In genomic region chrX:11401966-11402365, GRCh38 we compare ENCODE assay signal across 23 cellular contexts.
"Had no signal": no experiment of that assay in that cellular context is flagged by ENCODE, and none has a peak within 500 bp of the region (broad histone marks: within the 10 kb centered on the region; RNA-seq: fewer than 3 reads in every experiment).

No MANE protein-coding gene starts in this region.

- H3K36me3 ChIP-seq: esophagus squamous epithelium, heart left ventricle, right lobe of liver, spleen, tibial nerve, upper lobe of right lung, vagina had no signal

- H3K27me3 ChIP-seq: esophagus squamous epithelium, heart left ventricle, right lobe of liver, spleen, testis, tibial nerve, upper lobe of right lung, vagina had no signal

- DNase-seq: effector memory CD8-positive, alpha-beta T cell; esophagus squamous epithelium; heart left ventricle; islet precursor cell; mammary epithelial cell; naive thymus-derived CD4-positive, alpha-beta T cell; nephron progenitor cell; psoas muscle; retina; right lobe of liver; spleen; stimulated activated CD4-positive, alpha-beta T cell treated with anti-CD3 and anti-CD28 coated beads, Interleukin-15, amount 100 ng/mL, for 24 hours; stimulated activated CD4-positive, alpha-beta T cell treated with anti-CD3 and anti-CD28 coated beads, Interleukin-1b, Interleukin-23, amount 100 ng/mL, for 48 hours; stimulated activated CD4-positive, alpha-beta T cell treated with anti-CD3 and anti-CD28 coated beads, Interleukin-4, amount 100 ng/mL, for 4 hours; stimulated activated naive B cell treated with anti-CD40 and anti-IgM and Interleukin-4, amounts not matched to agents 10 μg/mL and 1 μg/mL and 100 μg/mL, for 72 hours; stimulated activated naive CD8-positive, alpha-beta T cell treated with anti-CD3 and anti-CD28 coated beads, Interleukin-15, amount 100 ng/mL, for 72 hours; testis; upper lobe of right lung had no signal

- H3K4me1 ChIP-seq: heart left ventricle, psoas muscle, right lobe of liver, spleen, testis, tibial nerve, upper lobe of right lung, vagina had no signal

- ATAC-seq: effector memory CD8-positive, alpha-beta T cell; heart left ventricle; left lobe of liver; naive thymus-derived CD4-positive, alpha-beta T cell; psoas muscle; right lobe of liver; stimulated activated naive B cell treated with anti-CD40 and anti-IgM and Interleukin-4, amounts not matched to agents 10 μg/mL and 1 μg/mL and 100 μg/mL, for 72 hours; stimulated activated naive CD8-positive, alpha-beta T cell treated with anti-CD3 and anti-CD28 coated beads, Interleukin-15, amount 100 ng/mL, for 72 hours; upper lobe of right lung had no signal

- H3K4me3 ChIP-seq: esophagus squamous epithelium, heart left ventricle, psoas muscle, right lobe of liver, spleen, testis, tibial nerve, upper lobe of right lung, vagina had no signal

- H3K9me3 ChIP-seq: esophagus squamous epithelium, heart left ventricle, psoas muscle, right lobe of liver, spleen, testis, tibial nerve, upper lobe of right lung, vagina had no signal

- FAIRE-seq: frontal cortex had no signal

- H3K27ac ChIP-seq: epithelial cell of prostate, esophagus squamous epithelium, heart left ventricle, psoas muscle, right lobe of liver, spleen, testis, tibial nerve, upper lobe of right lung, vagina had no signal
